ENCODE assay signal across 1 cellular context in the genomic region with DNA sequence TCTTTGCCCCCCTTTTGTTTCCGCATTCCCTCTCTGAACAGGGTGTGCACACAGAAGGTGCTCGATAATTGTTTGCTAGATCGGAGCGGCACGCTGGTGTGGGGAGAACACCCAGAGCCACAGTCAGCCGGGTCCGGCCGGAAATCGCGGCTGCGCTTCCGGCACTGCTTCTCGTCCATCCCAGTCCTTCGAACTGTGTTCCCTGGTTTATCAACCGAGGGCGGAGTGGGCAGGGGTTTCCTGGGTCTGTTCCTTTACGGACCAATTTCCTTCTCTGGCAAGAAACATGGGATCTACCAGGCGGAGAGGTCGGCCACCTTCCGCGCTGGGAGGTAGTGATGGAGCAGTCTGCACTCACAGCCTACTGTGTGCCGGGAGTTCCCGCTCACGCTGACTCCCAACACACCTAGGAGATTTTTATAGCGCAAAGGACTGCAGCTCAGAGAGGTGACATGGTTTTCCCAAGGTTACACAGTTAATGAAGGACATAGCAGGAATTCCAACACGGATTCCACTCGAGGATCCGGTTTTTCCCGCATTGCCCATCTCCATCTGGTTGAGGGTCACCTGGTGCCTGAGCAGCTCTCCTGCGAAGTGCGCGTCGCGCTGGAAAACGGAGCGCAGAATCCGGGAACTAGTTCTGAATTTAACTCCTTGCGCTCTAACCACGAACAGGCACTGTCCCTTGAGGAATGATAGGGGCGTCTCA.
TF ChIP-seq lines count a peak whose summit lies in the region.

No MANE protein-coding gene starts in this region.

TF ChIP-seq in A549, 52 proteins besides CTCF, POLR2A, EP300 and RAD21 (continued from another document):
- TF ChIP-seq EHF (CRISPR knock-in tag; IDR thresholded peaks at IDR 0.05) (no peak), RARB (CRISPR knock-in tag; IDR thresholded peaks at IDR 0.05) (no peak), TFCP2L1 (CRISPR knock-in tag; IDR thresholded peaks at IDR 0.05) (no peak), ESRRA (IDR thresholded peaks at IDR 0.05; ENCODE audit: borderline replicate concordance, low read length) (no peak)
- TF ChIP-seq, protein P1, sequence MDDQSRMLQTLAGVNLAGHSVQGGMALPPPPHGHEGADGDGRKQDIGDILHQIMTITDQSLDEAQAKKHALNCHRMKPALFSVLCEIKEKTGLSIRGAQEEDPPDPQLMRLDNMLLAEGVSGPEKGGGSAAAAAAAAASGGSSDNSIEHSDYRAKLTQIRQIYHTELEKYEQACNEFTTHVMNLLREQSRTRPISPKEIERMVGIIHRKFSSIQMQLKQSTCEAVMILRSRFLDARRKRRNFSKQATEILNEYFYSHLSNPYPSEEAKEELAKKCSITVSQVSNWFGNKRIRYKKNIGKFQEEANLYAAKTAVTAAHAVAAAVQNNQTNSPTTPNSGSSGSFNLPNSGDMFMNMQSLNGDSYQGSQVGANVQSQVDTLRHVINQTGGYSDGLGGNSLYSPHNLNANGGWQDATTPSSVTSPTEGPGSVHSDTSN (IDR thresholded peaks at IDR 0.05), result no peak
